ENCODE assay signal across 1 cellular context in the genomic region with DNA sequence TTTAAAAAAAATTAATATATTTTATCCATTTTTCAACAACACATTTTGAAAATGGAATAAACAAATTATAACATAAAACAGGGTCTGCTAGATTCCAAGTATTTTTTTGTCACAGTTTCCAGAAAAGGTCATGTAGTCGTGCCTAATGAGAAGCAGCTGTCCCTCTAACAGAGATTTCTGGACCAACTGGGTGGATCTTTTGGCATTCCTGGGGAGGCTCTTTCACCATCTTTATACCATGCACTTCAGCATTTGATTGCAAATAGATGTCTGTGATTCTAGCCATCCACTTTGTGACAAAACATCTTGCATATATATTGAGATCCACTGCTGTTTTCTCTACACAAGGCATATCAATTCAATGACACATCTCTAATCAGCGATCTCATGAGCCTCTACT.
TF ChIP-seq lines count a peak whose summit lies in the region.

No MANE protein-coding gene starts in this region.

TF ChIP-seq in IMR-90, 13 proteins besides CTCF, POLR2A, EP300 and RAD21 (continued from another document):
- TF ChIP-seq USF2 (IDR thresholded peaks at IDR 0.05; ENCODE audit: low read depth, low read length) (no peak), SMC3 (IDR thresholded peaks at IDR 0.05; ENCODE audit: low read depth, low read length) (no peak), NFE2L2 (IDR thresholded peaks at IDR 0.05; ENCODE audit: low read depth, low read length) (no peak)
